8 cellular contexts compared by ENCODE assay signal in genomic region chr6:5422321-5422915, GRCh38.
DNase-seq lines count a peak whose midpoint lies in the region; TF ChIP-seq lines count a peak whose summit lies in the region.

No MANE protein-coding gene starts in this region.

- TF ChIP-seq CTCF in ascending aorta (IDR thresholded peaks at IDR 0.05) = no peak
- peak in 3 of 6 experiments; percentile 4 to 38 (median 35) for TF ChIP-seq CTCF in Peyer's patch (IDR thresholded peaks at IDR 0.05)

- H3K9me3 ChIP-seq in ascending aorta = no peaks in the 10 kb centered on the region
- no peaks in the 10 kb centered on the region for H3K9me3 ChIP-seq in Peyer's patch

- TF ChIP-seq POLR2A in Peyer's patch (IDR thresholded peaks at IDR 0.05) = no peak

- H3K36me3 ChIP-seq in ascending aorta = no peaks in the 10 kb centered on the region
- no peaks in the 10 kb centered on the region for H3K36me3 ChIP-seq in Peyer's patch

- H3K27me3 ChIP-seq in ascending aorta (no peaks in the 10 kb centered on the region), Peyer's patch (no peaks in the 10 kb centered on the region)

- H3K27ac ChIP-seq in ascending aorta = no peak overlapping the region
- H3K27ac ChIP-seq in Peyer's patch = no peak overlapping the region

- H3K4me3 ChIP-seq in ascending aorta (no peak overlapping the region), Peyer's patch (no peak overlapping the region)

- intact Hi-C loops in ascending aorta (cut with DNase I) = no loop called here

- peak; percentile 22 for DNase-seq in stimulated activated CD4-positive, alpha-beta T cell treated with anti-CD3 and anti-CD28 coated beads, Interleukin-15, amount 100 ng/mL, for 24 hours
- DNase-seq in stimulated activated CD4-positive, alpha-beta T cell treated with anti-CD3 and anti-CD28 coated beads, Interleukin-4, amount 100 ng/mL, for 24 hours = no peak
- DNase-seq in NCI-H2196 treated with DMSO at 0.1 percent for 48 hours (lab: John Stamatoyannopoulos, UW; ENCODE audit: unreplicated experiment) (peak; percentile 31), cerebellar cortex (ENCODE audit: low spot score) (peak; percentile 31), myocyte (ENCODE audit: low read depth) (peak; percentile 44), ascending aorta (ENCODE audit: low spot score in 2 of 2) (no peak), Peyer's patch (no peak)
- no peak for DNase-seq in activated CD4-positive, CD25-positive, alpha-beta regulatory T cell treated with anti-CD3 and anti-CD28 coated beads, Interleukin-2, amount 50 U/mL, for 72 hours

- H3K4me1 ChIP-seq in ascending aorta = no peaks in the 10 kb centered on the region
- H3K4me1 ChIP-seq in Peyer's patch = no peaks in the 10 kb centered on the region

Comparison
In these comparisons a context has a peak if more than half of its experiments do, and no peak if none do; other contexts are left out.
1. DNase-seq: peak in stimulated activated CD4-positive, alpha-beta T cell treated with anti-CD3 and anti-CD28 coated beads, Interleukin-15, amount 100 ng/mL, for 24 hours (single experiment), NCI-H2196 treated with DMSO at 0.1 percent for 48 hours (single experiment), cerebellar cortex (single experiment) and myocyte (single experiment); none in stimulated activated CD4-positive, alpha-beta T cell treated with anti-CD3 and anti-CD28 coated beads, Interleukin-4, amount 100 ng/mL, for 24 hours (single experiment), ascending aorta (0 of 2), Peyer's patch (0 of 3) and activated CD4-positive, CD25-positive, alpha-beta regulatory T cell treated with anti-CD3 and anti-CD28 coated beads, Interleukin-2, amount 50 U/mL, for 72 hours (single experiment).